14 cellular contexts compared by ENCODE assay signal in the genomic region with DNA sequence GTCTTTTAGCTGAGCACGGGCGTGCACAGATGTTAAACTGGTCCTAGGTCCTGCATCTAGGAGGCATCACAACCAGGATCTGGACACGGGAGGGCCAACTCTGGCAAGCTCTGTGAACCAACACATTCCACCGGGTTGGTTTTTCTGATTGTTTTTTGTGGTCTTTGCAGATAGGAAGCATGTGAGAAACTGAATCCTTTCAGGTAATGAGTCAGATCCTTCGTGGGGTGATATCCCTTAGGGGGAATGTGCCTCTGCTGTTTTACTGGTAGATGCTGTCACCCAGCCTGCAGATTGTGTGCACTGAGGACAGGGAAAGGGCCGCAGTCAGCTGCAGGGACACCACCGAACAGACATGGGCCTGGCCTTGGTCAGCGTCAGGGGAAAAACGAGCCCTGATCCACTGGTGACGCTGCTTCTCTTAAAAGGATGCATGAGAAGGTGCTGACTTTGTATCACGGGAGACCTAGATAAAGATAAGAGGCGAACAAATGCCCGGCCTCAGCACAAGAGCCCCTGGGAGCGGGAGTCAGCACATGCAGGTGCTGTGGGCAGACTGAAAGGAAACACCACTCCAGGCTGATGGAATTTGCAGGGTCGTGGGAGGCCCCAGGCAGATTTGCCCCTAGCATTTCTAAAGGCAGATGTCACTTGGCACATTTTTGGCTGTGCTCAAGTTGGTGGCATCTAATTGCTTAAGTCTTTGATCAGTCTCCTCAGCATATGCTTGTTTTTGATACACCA. TPM values are rescaled to one million over a fixed set of nuclear protein-coding genes. Genes with fewer than 3 reads are reported as not detected.
DNase-seq lines count a peak whose midpoint lies in the region; ATAC-seq, FAIRE-seq and TF ChIP-seq lines count a peak whose summit lies in the region.
"Had no signal": no experiment of that assay in that cellular context is flagged by ENCODE, and none has a peak within 500 bp of the region (broad histone marks: within the 10 kb centered on the region; RNA-seq: fewer than 3 reads in every experiment).

No MANE protein-coding gene starts in this region.

- no peak for TF ChIP-seq EP300 in upper lobe of left lung (IDR thresholded peaks at IDR 0.05)

- H3K27me3 ChIP-seq in mammary epithelial cell (ENCODE audit: insufficient read depth, low read length) (no peaks in the 10 kb centered on the region), small intestine (ENCODE audit: control insufficient read depth in 2 of 2, insufficient read depth in 2 of 2, low read length in 2 of 2) (no peaks in the 10 kb centered on the region), upper lobe of left lung (no peaks in the 10 kb centered on the region)
- H3K27me3 ChIP-seq: BLaER1 treated with 17β-estradiol and CSF1 and Interleukin-3, amounts not matched to agents 10 nM and 100 nM; colonic mucosa; heart right ventricle; spleen had no signal

- H3K9ac ChIP-seq in mammary epithelial cell (ENCODE audit: insufficient read depth, low read length) = no peak overlapping the region
- H3K9ac ChIP-seq: BLaER1 treated with 17β-estradiol and CSF1 and Interleukin-3, amounts not matched to agents 10 nM and 100 nM had no signal

- no peaks in the 10 kb centered on the region for H3K9me3 Mint-ChIP-seq in MCF 10A (ENCODE audit: unreplicated experiment)
- H3K9me3 Mint-ChIP-seq in stimulated activated naive CD8-positive, alpha-beta T cell treated with anti-CD3 and anti-CD28 coated beads, Interleukin-15, amount 100 ng/mL, for 72 hours = no peaks in the 10 kb centered on the region

- in situ Hi-C loops in mammary epithelial cell (cut with MboI; ENCODE audit: low sequenced_read_pairs in 2 of 2) = loop anchor here in 1 of 2 donors (5.0 kb wide), 1 partner anchor 50 kb away; a partner anchor contains a TSS

- no peak overlapping the region for H2AFZ ChIP-seq in mammary epithelial cell (ENCODE audit: low read depth, low read length)

- CTCF ChIA-PET in mammary epithelial cell (lab: Charles Lee; ENCODE audit: low non-redundant PET) (no interaction called here), MCF 10A (lab: Yijun Ruan, JAX) (interaction anchor here (0.7 to 1.6 kb wide), 2 partner anchors 54 to 1518 kb away, joined by 3 to 9 read pairs; no protein-coding TSS in a partner anchor)

- H3K36me3 ChIP-seq in mammary epithelial cell (ENCODE audit: insufficient read depth, low read length) (no peaks in the 10 kb centered on the region), small intestine (ENCODE audit: control insufficient read depth in 2 of 2, insufficient read depth in 2 of 2, low read length in 2 of 2) (peaks cover 0 to 2% of the 10 kb centered on the region in 2 donors), upper lobe of left lung (peaks cover 0 to 14% (median 7%) of the 10 kb centered on the region in 4 donors)
- H3K36me3 ChIP-seq: colonic mucosa had no signal

- peak; percentile 79 for DNase-seq in mammary epithelial cell
- DNase-seq in MCF 10A (ENCODE audit: unreplicated experiment) = no peak
- DNase-seq in T-helper 17 cell = no peak
- peak; percentile 25 for DNase-seq in fibroblast of pulmonary artery (ENCODE audit: low read depth)
- DNase-seq in stimulated activated naive CD8-positive, alpha-beta T cell treated with anti-CD3 and anti-CD28 coated beads, Interleukin-15, amount 100 ng/mL, for 72 hours = no peak
- DNase-seq in small intestine = no peak
- no peak for DNase-seq in SKM-1 (lab: John Stamatoyannopoulos, UW; ENCODE audit: unreplicated experiment)
- no peak for DNase-seq in upper lobe of left lung
- DNase-seq: colonic mucosa, heart right ventricle, midbrain, NCI-H526, spleen had no signal

- no peak overlapping the region for H3K4me2 ChIP-seq in mammary epithelial cell (ENCODE audit: insufficient read depth, low read depth, low read length)
- H3K4me2 ChIP-seq: BLaER1 treated with 17β-estradiol and CSF1 and Interleukin-3, amounts not matched to agents 10 nM and 100 nM had no signal

- H3K9me3 ChIP-seq in mammary epithelial cell (replicated peaks; ENCODE audit: insufficient read depth, low read length) (no peaks in the 10 kb centered on the region), T-helper 17 cell (ENCODE audit: control insufficient read depth, low read length, poor library complexity, severe bottlenecking) (no peaks in the 10 kb centered on the region), small intestine (ENCODE audit: control insufficient read depth, low read depth) (no peaks in the 10 kb centered on the region), upper lobe of left lung (no peaks in the 10 kb centered on the region)
- H3K9me3 ChIP-seq: BLaER1 treated with 17β-estradiol and CSF1 and Interleukin-3, amounts not matched to agents 10 nM and 100 nM; colonic mucosa; heart right ventricle; spleen had no signal

- no peaks in the 10 kb centered on the region for H3K79me2 ChIP-seq in mammary epithelial cell (ENCODE audit: insufficient read depth, low read length)

- H3K27ac ChIP-seq in mammary epithelial cell (ENCODE audit: insufficient read depth, low read depth, low read length) (no peak overlapping the region), small intestine (ENCODE audit: low read depth in 1 of 2, low read length in 1 of 2) (no peak overlapping the region), upper lobe of left lung (no peak overlapping the region)
- H3K27ac ChIP-seq: BLaER1 treated with 17β-estradiol and CSF1 and Interleukin-3, amounts not matched to agents 10 nM and 100 nM; colonic mucosa; heart right ventricle; spleen had no signal

- intact Hi-C loops in mammary epithelial cell (cut with micrococcal nuclease) = loop anchor here (2.0 kb wide), 1 partner anchor 123 kb away; no protein-coding TSS in a partner anchor
- intact Hi-C loops in MCF 10A (cut with micrococcal nuclease) = no loop called here

- H4K20me1 ChIP-seq in mammary epithelial cell (ENCODE audit: insufficient read depth, low read length) = no peaks in the 10 kb centered on the region
- H4K20me1 ChIP-seq: BLaER1 treated with 17β-estradiol and CSF1 and Interleukin-3, amounts not matched to agents 10 nM and 100 nM had no signal

- H3K27ac Mint-ChIP-seq in MCF 10A (ENCODE audit: low read depth, unreplicated experiment) = no peak overlapping the region
- peak overlapping the region; percentile 43 for H3K27ac Mint-ChIP-seq in T-helper 17 cell
- H3K27ac Mint-ChIP-seq in stimulated activated naive CD8-positive, alpha-beta T cell treated with anti-CD3 and anti-CD28 coated beads, Interleukin-15, amount 100 ng/mL, for 72 hours = peak overlapping the region; percentile 20 to 40

- H3K4me1 Mint-ChIP-seq in MCF 10A (ENCODE audit: insufficient read depth, unreplicated experiment) (peaks cover 31% of the 10 kb centered on the region), T-helper 17 cell (peaks cover 14% of the 10 kb centered on the region)
- H3K4me1 Mint-ChIP-seq in stimulated activated naive CD8-positive, alpha-beta T cell treated with anti-CD3 and anti-CD28 coated beads, Interleukin-15, amount 100 ng/mL, for 72 hours = peaks cover 33% of the 10 kb centered on the region

- no TSS peak for BruUV-seq in mammary epithelial cell (replicated peaks; lab: Mats Ljungman, UMichigan)
- BruUV-seq in MCF 10A (replicated peaks; lab: Mats Ljungman, UMichigan) = no TSS peak

- H3K27me3 Mint-ChIP-seq in MCF 10A (ENCODE audit: insufficient read depth, unreplicated experiment) (no peaks in the 10 kb centered on the region), T-helper 17 cell (no peaks in the 10 kb centered on the region)
- no peaks in the 10 kb centered on the region for H3K27me3 Mint-ChIP-seq in stimulated activated naive CD8-positive, alpha-beta T cell treated with anti-CD3 and anti-CD28 coated beads, Interleukin-15, amount 100 ng/mL, for 72 hours

- POLR2A ChIA-PET in MCF 10A (lab: Yijun Ruan, JAX) = no interaction called here

- no peak overlapping the region for H3K4me3 ChIP-seq in mammary epithelial cell (replicated peaks in 1 of 3; ENCODE audit: insufficient read depth in 1 of 3, low read depth in 2 of 3, low read length in 3 of 3)
- no peak overlapping the region for H3K4me3 ChIP-seq in fibroblast of pulmonary artery (replicated peaks; ENCODE audit: low read depth, low read length)
- no peak overlapping the region for H3K4me3 ChIP-seq in small intestine (ENCODE audit: low read depth in 1 of 2, low read length in 2 of 2)
- no peak overlapping the region for H3K4me3 ChIP-seq in upper lobe of left lung
- H3K4me3 ChIP-seq: BLaER1 treated with 17β-estradiol and CSF1 and Interleukin-3, amounts not matched to agents 10 nM and 100 nM; colonic mucosa; heart right ventricle; spleen had no signal

- WGBS in mammary epithelial cell (ENCODE audit: low coverage, missing lambda C conversion rate) = 73% methylated on average over 15 of the region's 15 CpGs
- WGBS in small intestine, 3 donors = 82 to 88% (median 86%) methylated on average over 15 of the region's 15 CpGs
- 84 to 89% methylated on average over 14 to 15 of the region's 15 CpGs for WGBS in upper lobe of left lung, 2 donors

- FAIRE-seq in small intestine (lab: Jason Lieb, UNC) = no peak

- ATAC-seq in T-helper 17 cell = no peak
- ATAC-seq in stimulated activated naive CD8-positive, alpha-beta T cell treated with anti-CD3 and anti-CD28 coated beads, Interleukin-15, amount 100 ng/mL, for 72 hours = no peak
- ATAC-seq in upper lobe of left lung (ENCODE audit: low FRiP score in 2 of 2) = no peak

- dilution Hi-C loops in mammary epithelial cell (cut with HindIII; ENCODE audit: low sequenced_read_pairs) = no loop called here

- TF ChIP-seq CTCF in mammary epithelial cell (conservative IDR thresholded peaks at IDR 0.05 in 1 of 2, IDR thresholded peaks at IDR 0.05 in 1 of 2; ENCODE audit: extremely low read depth in 1 of 2, insufficient read depth in 1 of 2, low read depth in 1 of 2, low read length in 2 of 2) = no peak
- TF ChIP-seq CTCF in MCF 10A (IDR thresholded peaks at IDR 0.05; ENCODE audit: unreplicated experiment) = no peak
- TF ChIP-seq CTCF in fibroblast of pulmonary artery (IDR thresholded peaks at IDR 0.05; ENCODE audit: low read length, missing control alignments) = no peak
- TF ChIP-seq CTCF in upper lobe of left lung (IDR thresholded peaks at IDR 0.05) = no peak

- H3K36me3 Mint-ChIP-seq in MCF 10A (ENCODE audit: insufficient read depth, unreplicated experiment) (peaks cover 6% of the 10 kb centered on the region), T-helper 17 cell (ENCODE audit: low read depth) (peaks cover 8% of the 10 kb centered on the region)

- no peak overlapping the region for H3K4me3 Mint-ChIP-seq in MCF 10A (ENCODE audit: unreplicated experiment)
- H3K4me3 Mint-ChIP-seq in T-helper 17 cell = no peak overlapping the region
- no peak overlapping the region for H3K4me3 Mint-ChIP-seq in stimulated activated naive CD8-positive, alpha-beta T cell treated with anti-CD3 and anti-CD28 coated beads, Interleukin-15, amount 100 ng/mL, for 72 hours

- H3K4me1 ChIP-seq in mammary epithelial cell (ENCODE audit: insufficient read depth, low read length) = peaks cover 59% of the 10 kb centered on the region
- H3K4me1 ChIP-seq in small intestine (ENCODE audit: control insufficient read depth in 2 of 2, insufficient read depth in 1 of 2, low read depth in 1 of 2, low read length in 1 of 2) = peaks cover 0 to 2% of the 10 kb centered on the region in 2 donors
- H3K4me1 ChIP-seq in upper lobe of left lung = peaks cover 0 to 4% (median 0%) of the 10 kb centered on the region in 4 donors
- H3K4me1 ChIP-seq: colonic mucosa had no signal

- no peak for TF ChIP-seq POLR2A in upper lobe of left lung (IDR thresholded peaks at IDR 0.05)

RNA-seq across cellular contexts. Expression of a gene that starts 51.1 kb away (rescaled TPM):
- total RNA-seq in mammary epithelial cell (10 to 100 TPM; 10.4 to 16.2 TPM), MCF 10A (2022) (7.6 and 8.3 TPM in 2 replicates), T-helper 17 cell (10 to 100 TPM; 25.3 to 35.0 TPM), upper lobe of left lung (10 to 100 TPM; 13.7 to 78.6 (median 23.0) TPM)
- polyA plus RNA-seq in mammary epithelial cell (4.1 TPM), small intestine (10 to 100 TPM in 2 of 3 donors, 1 to 10 TPM in 1; 8.4 to 13.7 (median 10.1) TPM)
- 11.2 TPM for polyA minus RNA-seq in mammary epithelial cell

Comparison
In these comparisons a context has a peak if more than half of its experiments do, and no peak if none do; other contexts are left out.
1. DNase-seq: peak in mammary epithelial cell (single experiment) and fibroblast of pulmonary artery (single experiment); none in MCF 10A (single experiment), T-helper 17 cell (0 of 3), stimulated activated naive CD8-positive, alpha-beta T cell treated with anti-CD3 and anti-CD28 coated beads, Interleukin-15, amount 100 ng/mL, for 72 hours (0 of 2), small intestine (single experiment), SKM-1 (single experiment) and upper lobe of left lung (0 of 2).